1 cellular context compared by ENCODE assay signal in genomic region chr7:42244828-42245227, GRCh38.
TF ChIP-seq lines count a peak whose summit lies in the region.

No MANE protein-coding gene starts in this region.

TF ChIP-seq in IMR-90, 13 proteins besides CTCF, POLR2A, EP300 and RAD21 (continued from another document):
- TF ChIP-seq, protein P1, sequence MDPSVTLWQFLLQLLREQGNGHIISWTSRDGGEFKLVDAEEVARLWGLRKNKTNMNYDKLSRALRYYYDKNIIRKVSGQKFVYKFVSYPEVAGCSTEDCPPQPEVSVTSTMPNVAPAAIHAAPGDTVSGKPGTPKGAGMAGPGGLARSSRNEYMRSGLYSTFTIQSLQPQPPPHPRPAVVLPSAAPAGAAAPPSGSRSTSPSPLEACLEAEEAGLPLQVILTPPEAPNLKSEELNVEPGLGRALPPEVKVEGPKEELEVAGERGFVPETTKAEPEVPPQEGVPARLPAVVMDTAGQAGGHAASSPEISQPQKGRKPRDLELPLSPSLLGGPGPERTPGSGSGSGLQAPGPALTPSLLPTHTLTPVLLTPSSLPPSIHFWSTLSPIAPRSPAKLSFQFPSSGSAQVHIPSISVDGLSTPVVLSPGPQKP (IDR thresholded peaks at IDR 0.05; ENCODE audit: borderline replicate concordance, low read depth, low read length): no peak
- TF ChIP-seq MAFK (IDR thresholded peaks at IDR 0.05; ENCODE audit: low read depth, low read length) (no peak), FOS (IDR thresholded peaks at IDR 0.05; ENCODE audit: low read depth, low read length) (peak; percentile 36; the same call in 1 of the 2 replicates), CHD1 (IDR thresholded peaks at IDR 0.05; ENCODE audit: low read depth, low read length) (no peak)
